In genomic region chr2:51201295-51201694, GRCh38 we compare ENCODE assay signal across 16 cellular contexts.
DNase-seq lines count a peak whose midpoint lies in the region; ATAC-seq, FAIRE-seq and TF ChIP-seq lines count a peak whose summit lies in the region.
"Had no signal": no experiment of that assay in that cellular context is flagged by ENCODE, and none has a peak within 500 bp of the region (broad histone marks: within the 10 kb centered on the region; RNA-seq: fewer than 3 reads in every experiment).

No MANE protein-coding gene starts in this region.

- H2BK120ac ChIP-seq in H1 (replicated peaks; ENCODE audit: low read depth, low read length): no peak overlapping the region

- no peak overlapping the region for H4K5ac ChIP-seq in H1 (ENCODE audit: insufficient read length, low read depth, low read length)

- H3K27me3 ChIP-seq in HepG2 (ENCODE audit: control insufficient read depth in 1 of 2, insufficient read depth in 2 of 2, low read length in 2 of 2) (no peaks in the 10 kb centered on the region), right lobe of liver (no peaks in the 10 kb centered on the region), SK-N-SH (ENCODE audit: insufficient read depth) (no peaks in the 10 kb centered on the region), H1 (replicated peaks in 1 of 4; ENCODE audit: control insufficient read depth in 3 of 4, extremely low read depth in 1 of 4, insufficient read depth in 3 of 4, low read length in 3 of 4) (no peaks in the 10 kb centered on the region)

- no peak for FAIRE-seq in HepG2 (lab: Jason Lieb, UNC)
- no peak for FAIRE-seq in H1 (lab: Jason Lieb, UNC)
- FAIRE-seq: G401.6, GM12892 had no signal

- H2AFZ ChIP-seq in HepG2 (ENCODE audit: low read length) (no peak overlapping the region), SK-N-SH (ENCODE audit: low read depth) (no peak overlapping the region), H1 (ENCODE audit: low read length) (peak overlapping the region; percentile 30; the same call in 1 of the 2 replicates)

- H3K14ac ChIP-seq in H1 (ENCODE audit: insufficient read length): no peak overlapping the region

- no peak overlapping the region for H2BK20ac ChIP-seq in H1 (ENCODE audit: low read length)

- H3K9ac ChIP-seq in HepG2 (ENCODE audit: insufficient read depth, low read depth, low read length) (no peak overlapping the region), SK-N-SH (no peak overlapping the region), H1 (replicated peaks in 1 of 4; ENCODE audit: extremely low read depth in 1 of 4, low read depth in 3 of 4, low read length in 3 of 4) (no peak overlapping the region)

- H4K20me1 ChIP-seq in HepG2 (ENCODE audit: insufficient read depth, low read length) (no peaks in the 10 kb centered on the region), SK-N-SH (ENCODE audit: insufficient read depth) (no peaks in the 10 kb centered on the region), H1 (replicated peaks in 1 of 2; ENCODE audit: control insufficient read depth in 1 of 2, insufficient read depth in 2 of 2, low read length in 2 of 2) (no peaks in the 10 kb centered on the region)

- CTCF ChIA-PET in HepG2 (lab: Yijun Ruan, JAX; ENCODE audit: low intra/inter-chr PET ratio, low total read pairs) (no interaction called here), SK-N-SH (lab: Yijun Ruan, JAX) (interaction anchor here (1.1 kb wide), 1 partner anchor 57 kb away, joined by 5 read pairs; no protein-coding TSS in a partner anchor), H1 (lab: Charles Lee; ENCODE audit: partially characterized antibody) (interaction anchor here (2.4 kb wide), 1 partner anchor 12 kb away, joined by 5 read pairs; no protein-coding TSS in a partner anchor)

- no peaks in the 10 kb centered on the region; the same call in 1 of the 2 replicates for H3K23me2 ChIP-seq in H1 (ENCODE audit: low read depth, low read length)

- H3K4me1 ChIP-seq in HepG2 (ENCODE audit: insufficient read depth, low read length): no peaks in the 10 kb centered on the region
- H3K4me1 ChIP-seq in right lobe of liver: no peaks in the 10 kb centered on the region
- no peaks in the 10 kb centered on the region; a peak in 1 of 4 replicates for H3K4me1 ChIP-seq in SK-N-SH (ENCODE audit: control insufficient read depth in 1 of 2, insufficient read depth in 2 of 2, low read depth in 1 of 2, low read length in 1 of 2)
- no peaks in the 10 kb centered on the region for H3K4me1 ChIP-seq in H1 (replicated peaks in 1 of 4; ENCODE audit: control insufficient read depth in 3 of 4, insufficient read depth in 4 of 4, low read length in 3 of 4)

- no peak overlapping the region for H3K4ac ChIP-seq in H1 (replicated peaks; ENCODE audit: insufficient read length, low read depth, low read length)

- H3K4me2 ChIP-seq in HepG2 (ENCODE audit: low read depth, low read length) (no peak overlapping the region), SK-N-SH (no peak overlapping the region), H1 (ENCODE audit: insufficient read depth in 1 of 2, low read depth in 2 of 2, low read length in 2 of 2) (no peak overlapping the region)

- TF ChIP-seq CTCF in HepG2 (CRISPR knock-in tag; IDR thresholded peaks at IDR 0.05) (no peak), right lobe of liver (IDR thresholded peaks at IDR 0.05) (no peak), SK-N-SH (IDR thresholded peaks at IDR 0.05) (no peak), H1 (IDR thresholded peaks at IDR 0.05; ENCODE audit: control extremely low read depth in 1 of 3, insufficient read depth in 1 of 3, low read depth in 1 of 3, low read length in 3 of 3) (no peak)

- TF ChIP-seq POLR2A in HepG2 (IDR thresholded peaks at IDR 0.05; ENCODE audit: insufficient read depth in 1 of 2, low read depth in 2 of 2, low read length in 2 of 2): no peak
- no peak for TF ChIP-seq POLR2A in right lobe of liver (IDR thresholded peaks at IDR 0.05)
- no peak for TF ChIP-seq POLR2A in H1 (IDR thresholded peaks at IDR 0.05; ENCODE audit: control extremely low read depth in 1 of 2, low read depth in 2 of 2, low read length in 2 of 2)

- no peak overlapping the region for H3K18ac ChIP-seq in H1 (ENCODE audit: extremely low read depth, low read length)

- no peak overlapping the region for H3K56ac ChIP-seq in H1 (replicated peaks; ENCODE audit: insufficient read length, low read depth, low read length)

- no peak for ATAC-seq in HepG2
- ATAC-seq in right lobe of liver: no peak
- no peak for ATAC-seq in HG03565 (IDR thresholded peaks at IDR 0.05; ENCODE audit: unreplicated experiment)

- no peak overlapping the region for H2BK5ac ChIP-seq in H1 (ENCODE audit: low read depth, low read length)

- no peak overlapping the region for H2BK15ac ChIP-seq in H1 (ENCODE audit: low read length)

- H3K9me2 ChIP-seq in SK-N-SH: no peaks in the 10 kb centered on the region

- intact Hi-C loops in HepG2 (cut with micrococcal nuclease; ENCODE audit: unreplicated experiment): no loop called here
- intact Hi-C loops in right lobe of liver (cut with DNase I): no loop called here

- no peak for DNase-seq in HepG2 (ENCODE audit: low spot score)
- DNase-seq in right lobe of liver: no peak
- peak; percentile 25 for DNase-seq in SK-N-SH
- DNase-seq in H1 (ENCODE audit: low read depth in 1 of 2, low spot score in 2 of 2): no peak
- DNase-seq in stimulated activated CD4-positive, alpha-beta T cell treated with anti-CD3 and anti-CD28 coated beads, Interleukin-4, amount 100 ng/mL, for 4 hours: no peak
- DNase-seq: C1 segment of cervical spinal cord; Calu3; CD4-positive, alpha-beta memory T cell; COR-L47; DND-41; GOT3; H7; HCEC 1CT had no signal

- no peak for TF ChIP-seq RAD21 in HepG2 (CRISPR knock-in tag; IDR thresholded peaks at IDR 0.05)
- no peak for TF ChIP-seq RAD21 in SK-N-SH (IDR thresholded peaks at IDR 0.05; ENCODE audit: low read length)
- no peak for TF ChIP-seq RAD21 in H1 (IDR thresholded peaks at IDR 0.05 in 1 of 2, conservative IDR thresholded peaks at IDR 0.05 in 1 of 2; ENCODE audit: low read depth in 2 of 2, low read length in 2 of 2)

- no peak overlapping the region for H2AK5ac ChIP-seq in H1 (ENCODE audit: low read depth, low read length)

- no peak overlapping the region for H4K91ac ChIP-seq in H1 (replicated peaks; ENCODE audit: insufficient read length, low read length)

- H3K9me3 ChIP-seq in HepG2 (ENCODE audit: low read length) (peaks cover 82% of the 10 kb centered on the region), right lobe of liver (no peaks in the 10 kb centered on the region), SK-N-SH (no peaks in the 10 kb centered on the region), H1 (ENCODE audit: insufficient read depth in 2 of 2, low read depth in 1 of 2, low read length in 1 of 2) (no peaks in the 10 kb centered on the region)

- no peaks in the 10 kb centered on the region for H3K79me2 ChIP-seq in HepG2 (ENCODE audit: insufficient read depth, low read length)
- no peaks in the 10 kb centered on the region for H3K79me2 ChIP-seq in SK-N-SH (ENCODE audit: insufficient read depth)
- no peaks in the 10 kb centered on the region for H3K79me2 ChIP-seq in H1 (ENCODE audit: control insufficient read depth in 1 of 2, insufficient read depth in 2 of 2, low read length in 2 of 2)

- POLR2A ChIA-PET in HepG2 (lab: Yijun Ruan, JAX): no interaction called here
- POLR2A ChIA-PET in SK-N-SH (lab: Yijun Ruan, JAX): no interaction called here
- POLR2A ChIA-PET in H1 (lab: Charles Lee; ENCODE audit: partially characterized antibody): no interaction called here

- no peak overlapping the region for H3K4me3 ChIP-seq in HepG2 (replicated peaks in 1 of 3; ENCODE audit: insufficient read depth in 1 of 3, low read depth in 2 of 3, low read length in 3 of 3)
- no peak overlapping the region for H3K4me3 ChIP-seq in right lobe of liver
- no peak overlapping the region for H3K4me3 ChIP-seq in SK-N-SH (ENCODE audit: low read depth in 2 of 2, low read length in 1 of 2)
- no peak overlapping the region for H3K4me3 ChIP-seq in H1 (ENCODE audit: extremely low read depth in 1 of 4, insufficient read depth in 2 of 4, low read depth in 3 of 4, low read length in 4 of 4)

- no peak overlapping the region for H3K23ac ChIP-seq in H1 (ENCODE audit: insufficient read length)

- no peaks in the 10 kb centered on the region for H3K79me1 ChIP-seq in H1 (ENCODE audit: low read depth, low read length)

- TF ChIP-seq EP300 in HepG2 (IDR thresholded peaks at IDR 0.05; ENCODE audit: low read depth in 2 of 2, low read length in 2 of 2) (no peak), HepG2 (CRISPR knock-in tag; IDR thresholded peaks at IDR 0.05; ENCODE audit: borderline replicate concordance) (no peak), SK-N-SH (IDR thresholded peaks at IDR 0.05; ENCODE audit: borderline replicate concordance in 1 of 2, low read depth in 1 of 2, low read length in 1 of 2) (peak in 1 of 2 experiments; percentile 12; a peak in 1 of 4 replicates), H1 (IDR thresholded peaks at IDR 0.05; ENCODE audit: borderline replicate concordance in 1 of 2, low read depth in 2 of 2, low read length in 2 of 2) (no peak)

- H4K8ac ChIP-seq in H1 (ENCODE audit: extremely low read depth, insufficient read depth, low read length): no peak overlapping the region

- H3F3A ChIP-seq in SK-N-SH (replicated peaks; ENCODE audit: insufficient read depth): no peaks in the 10 kb centered on the region

- no peak overlapping the region for H2BK12ac ChIP-seq in H1 (ENCODE audit: low read depth, low read length)

- H3K36me3 ChIP-seq in HepG2 (replicated peaks in 1 of 2; ENCODE audit: control insufficient read depth in 1 of 2, insufficient read depth in 2 of 2, low read length in 2 of 2): no peaks in the 10 kb centered on the region
- no peaks in the 10 kb centered on the region for H3K36me3 ChIP-seq in right lobe of liver
- no peaks in the 10 kb centered on the region for H3K36me3 ChIP-seq in SK-N-SH (replicated peaks in 1 of 2; ENCODE audit: control insufficient read depth in 1 of 2, insufficient read depth in 2 of 2, low read length in 1 of 2)
- no peaks in the 10 kb centered on the region for H3K36me3 ChIP-seq in H1 (ENCODE audit: control insufficient read depth in 2 of 4, insufficient read depth in 4 of 4, low read length in 3 of 4)

- no TSS peak for BruUV-seq in HepG2 (replicated peaks; lab: Mats Ljungman, UMichigan)

- in situ Hi-C loops in HepG2 (cut with HindIII; ENCODE audit: extremely low pct_ligation_motif_present, low pct_unique_long_range_greater_than_20kb): no loop called here

- H3K27ac ChIP-seq in HepG2 (ENCODE audit: extremely low read length, insufficient read depth, low read length) (no peak overlapping the region), right lobe of liver (no peak overlapping the region), SK-N-SH (ENCODE audit: low read depth in 2 of 2, low read length in 1 of 2) (no peak overlapping the region), H1 (ENCODE audit: low read depth, low read length) (no peak overlapping the region)

TF ChIP-seq in SK-N-SH, 30 proteins besides CTCF, POLR2A, EP300 and RAD21:
- peak; percentile 38; the same call in 1 of the 2 replicates for TF ChIP-seq GATA2 (CRISPR knock-in tag; IDR thresholded peaks at IDR 0.05)
- TF ChIP-seq EZH2phosphoT487 (IDR thresholded peaks at IDR 0.05; ENCODE audit: borderline replicate concordance, low read depth): no peak

TF ChIP-seq in H1, 55 proteins besides CTCF, POLR2A, EP300 and RAD21 (continues in another document):
- TF ChIP-seq KDM4A (IDR thresholded peaks at IDR 0.05; ENCODE audit: low read depth, low read length, severe bottlenecking): no peak
- TF ChIP-seq CTBP2 (IDR thresholded peaks at IDR 0.05; ENCODE audit: borderline replicate concordance, insufficient read depth, insufficient read length, low read length): no peak
- no peak for TF ChIP-seq SRF (IDR thresholded peaks at IDR 0.05; ENCODE audit: low read depth, low read length)
